Comparison of ENCODE assay signal across 9 cellular contexts in genomic region chr19:38989066-38989605, GRCh38. TPM values are rescaled to one million over a fixed set of nuclear protein-coding genes. Genes with fewer than 3 reads are reported as not detected.
DNase-seq lines count a peak whose midpoint lies in the region; ATAC-seq, FAIRE-seq and TF ChIP-seq lines count a peak whose summit lies in the region.
"Had no signal": no experiment of that assay in that cellular context is flagged by ENCODE, and none has a peak within 500 bp of the region (broad histone marks: within the 10 kb centered on the region; RNA-seq: fewer than 3 reads in every experiment).

No MANE protein-coding gene starts in this region.

- no peak overlapping the region for H3K4me3 ChIP-seq in H7 (ENCODE audit: insufficient read depth, low read depth, low read length)

- no peak overlapping the region for H3K4me3 Mint-ChIP-seq in progenitor cell of endocrine pancreas (ENCODE audit: low read depth)
- H3K4me3 Mint-ChIP-seq: activated CD4-positive, alpha-beta T cell treated with anti-CD3 and anti-CD28 coated beads, Interleukin-2, amount 10 ng/mL, durations not matched to agents 7 days and 5 days; activated naive CD8-positive, alpha-beta T cell treated with anti-CD3 and anti-CD28 coated beads, Interleukin-2, amount 50 U/mL, for 24 hours had no signal

- TF ChIP-seq POLR2A in GM12892 (IDR thresholded peaks at IDR 0.05; ENCODE audit: low read depth, low read length), result no peak

- no peaks in the 10 kb centered on the region for H3K9me3 Mint-ChIP-seq in progenitor cell of endocrine pancreas (ENCODE audit: low read depth)
- H3K9me3 Mint-ChIP-seq: activated CD4-positive, alpha-beta T cell treated with anti-CD3 and anti-CD28 coated beads, Interleukin-2, amount 10 ng/mL, durations not matched to agents 7 days and 5 days; activated naive CD8-positive, alpha-beta T cell treated with anti-CD3 and anti-CD28 coated beads, Interleukin-2, amount 50 U/mL, for 24 hours had no signal

- H3K4me1 Mint-ChIP-seq in progenitor cell of endocrine pancreas (ENCODE audit: low read depth), result peaks cover 6% of the 10 kb centered on the region
- H3K4me1 Mint-ChIP-seq: activated CD4-positive, alpha-beta T cell treated with anti-CD3 and anti-CD28 coated beads, Interleukin-2, amount 10 ng/mL, durations not matched to agents 7 days and 5 days; activated naive CD8-positive, alpha-beta T cell treated with anti-CD3 and anti-CD28 coated beads, Interleukin-2, amount 50 U/mL, for 24 hours had no signal

- H3K27me3 ChIP-seq in H7 (ENCODE audit: control insufficient read depth, insufficient read depth, low read length), result no peaks in the 10 kb centered on the region

- H3K36me3 ChIP-seq in H7 (replicated peaks; ENCODE audit: control insufficient read depth, insufficient read depth, low read length), result no peaks in the 10 kb centered on the region

- peaks cover 3% of the 10 kb centered on the region for H3K27me3 Mint-ChIP-seq in progenitor cell of endocrine pancreas

- FAIRE-seq in GM12892 (lab: Jason Lieb, UNC), result no peak

- no peak for TF ChIP-seq CTCF in progenitor cell of endocrine pancreas (IDR thresholded peaks at IDR 0.05; ENCODE audit: unreplicated experiment)

- H3K27ac Mint-ChIP-seq in progenitor cell of endocrine pancreas, result peak overlapping the region; percentile 60
- H3K27ac Mint-ChIP-seq: activated CD4-positive, alpha-beta T cell treated with anti-CD3 and anti-CD28 coated beads, Interleukin-2, amount 10 ng/mL, durations not matched to agents 7 days and 5 days; activated naive CD8-positive, alpha-beta T cell treated with anti-CD3 and anti-CD28 coated beads, Interleukin-2, amount 50 U/mL, for 24 hours had no signal

- ATAC-seq in GM18502 (IDR thresholded peaks at IDR 0.05; ENCODE audit: poor library complexity, unreplicated experiment), result no peak
- ATAC-seq: activated naive CD8-positive, alpha-beta T cell treated with anti-CD3 and anti-CD28 coated beads, Interleukin-2, amount 50 U/mL, for 24 hours had no signal

- peak; percentile 57 for DNase-seq in H7
- peak; percentile 54 for DNase-seq in NCI-H510A treated with DMSO at 0.1 percent for 48 hours (lab: John Stamatoyannopoulos, UW)
- DNase-seq in ecto neural progenitor cell (ENCODE audit: low spot score), result peak; percentile 82
- no peak for DNase-seq in progenitor cell of endocrine pancreas (ENCODE audit: low spot score, unreplicated experiment)
- DNase-seq in amniotic stem cell (lab: John Stamatoyannopoulos, UW), result no peak
- DNase-seq in GM12892 (ENCODE audit: insufficient read length), result no peak
- DNase-seq: activated CD4-positive, alpha-beta T cell treated with anti-CD3 and anti-CD28 coated beads, Interleukin-2, amount 10 ng/mL, durations not matched to agents 7 days and 5 days; activated naive CD8-positive, alpha-beta T cell treated with anti-CD3 and anti-CD28 coated beads, Interleukin-2, amount 50 U/mL, for 24 hours had no signal

- H3K36me3 Mint-ChIP-seq in progenitor cell of endocrine pancreas (ENCODE audit: insufficient read depth), result no peaks in the 10 kb centered on the region

RNA-seq across cellular contexts. Expression of gene FBXO17, which starts 13.6 kb away (rescaled TPM):
- total RNA-seq in H7 (2014; rRNA removed; shearing (Covaris generic)), result 22.2 and 25.3 TPM in 2 replicates
- total RNA-seq in progenitor cell of endocrine pancreas, result 24.1 and 27.1 TPM in 2 replicates
- polyA plus RNA-seq in GM12892 (2012; ENCODE audit: missing spikeins), result 3.0 TPM

RNA-seq across cellular contexts. Expression of gene FBXO27, which starts 43.2 kb away (rescaled TPM):
- 4.0 and 5.5 TPM in 2 replicates for total RNA-seq in H7 (2014; rRNA removed; shearing (Covaris generic))
- 10.3 and 14.6 TPM in 2 replicates for total RNA-seq in progenitor cell of endocrine pancreas
- polyA plus RNA-seq in GM12892 (2012; ENCODE audit: missing spikeins), result 2.1 TPM
- total RNA-seq: activated CD4-positive, alpha-beta T cell treated with anti-CD3 and anti-CD28 coated beads, Interleukin-2, amount 10 ng/mL, durations not matched to agents 7 days and 5 days had no signal

RNA-seq across cellular contexts. Expression of gene MRPS12, which starts 58.4 kb away (rescaled TPM):
- 106 and 115 TPM in 2 replicates for total RNA-seq in H7 (2014; rRNA removed; shearing (Covaris generic))
- total RNA-seq in progenitor cell of endocrine pancreas, result 26.7 and 26.8 TPM in 2 replicates
- polyA plus RNA-seq in GM12892 (2012; ENCODE audit: missing spikeins), result 29.3 TPM

RNA-seq across cellular contexts. Expression of gene SARS2, which starts 58.6 kb away (rescaled TPM):
- total RNA-seq in H7 (2014; rRNA removed; shearing (Covaris generic)), result 65.9 and 75.6 TPM in 2 replicates
- total RNA-seq in progenitor cell of endocrine pancreas, result 68.2 and 74.7 TPM in 2 replicates
- 18.7 TPM for polyA plus RNA-seq in GM12892 (2012; ENCODE audit: missing spikeins)

Comparison
In these comparisons a context has a peak if more than half of its experiments do, and no peak if none do; other contexts are left out.
1. DNase-seq: peak in H7 (single experiment), NCI-H510A treated with DMSO at 0.1 percent for 48 hours (single experiment) and ecto neural progenitor cell (single experiment); none in progenitor cell of endocrine pancreas (single experiment), amniotic stem cell (single experiment) and GM12892 (single experiment).